2 cellular contexts compared by ENCODE assay signal in the genomic region with DNA sequence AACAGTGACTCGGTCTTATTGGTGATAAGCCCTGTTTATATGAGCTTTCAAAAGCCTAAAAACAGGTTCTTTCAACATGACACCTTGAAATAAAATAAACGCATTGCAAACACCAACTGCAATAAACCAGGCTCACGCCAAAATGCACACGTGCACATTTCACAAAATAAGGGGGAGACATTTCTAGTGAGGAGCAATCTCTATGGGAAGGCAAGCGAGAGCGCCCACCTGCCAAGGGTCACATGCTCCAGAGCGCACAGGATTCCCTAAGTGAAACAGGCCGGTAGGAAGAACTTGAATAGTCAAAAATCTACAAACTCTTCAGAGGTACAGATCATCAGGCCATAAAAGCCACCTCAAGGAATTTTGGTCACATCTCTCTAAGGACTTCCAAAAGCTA.
TF ChIP-seq lines count a peak whose summit lies in the region.

No MANE protein-coding gene starts in this region.

TF ChIP-seq in H1, 55 proteins besides CTCF, POLR2A, EP300 and RAD21:
- TF ChIP-seq MAFK (IDR thresholded peaks at IDR 0.05; ENCODE audit: low read depth, low read length) (peak; percentile 11; the same call in 1 of the 2 replicates), SIN3A (conservative IDR thresholded peaks at IDR 0.05 in 1 of 2, IDR thresholded peaks at IDR 0.05 in 1 of 2; ENCODE audit: low read depth in 1 of 2, low read length in 2 of 2) (no peak), SP4 (IDR thresholded peaks at IDR 0.05; ENCODE audit: low read length) (no peak)

TF ChIP-seq in GM23338, 12 proteins besides CTCF, POLR2A, EP300 and RAD21:
- TF ChIP-seq CREB1 (CRISPR knock-in tag; IDR thresholded peaks at IDR 0.05; ENCODE audit: low read depth) (no peak), ZNF331 (CRISPR knock-in tag; IDR thresholded peaks at IDR 0.05; ENCODE audit: low read depth) (no peak)
